ENCODE assay signal across 18 cellular contexts in genomic region chr11:134333951-134334350, GRCh38. TPM values are rescaled to one million over a fixed set of nuclear protein-coding genes. Genes with fewer than 3 reads are reported as not detected.
DNase-seq lines count a peak whose midpoint lies in the region; ATAC-seq, FAIRE-seq and TF ChIP-seq lines count a peak whose summit lies in the region.
"Had no signal": no experiment of that assay in that cellular context is flagged by ENCODE, and none has a peak within 500 bp of the region (broad histone marks: within the 10 kb centered on the region; RNA-seq: fewer than 3 reads in every experiment).

No MANE protein-coding gene starts in this region.

- H3K27ac Mint-ChIP-seq in CD4-positive, alpha-beta T cell: no peak overlapping the region
- H3K27ac Mint-ChIP-seq: IgD-negative memory B cell had no signal

- no peaks in the 10 kb centered on the region for H4K20me1 ChIP-seq in K562 (replicated peaks; ENCODE audit: control insufficient read depth, insufficient read depth, low read length)
- H4K20me1 ChIP-seq in osteoblast (ENCODE audit: insufficient read depth, low read length): no peaks in the 10 kb centered on the region

- H3K4me1 Mint-ChIP-seq in CD4-positive, alpha-beta T cell (ENCODE audit: low read depth): peaks cover 19% of the 10 kb centered on the region

- no peaks in the 10 kb centered on the region for H3K27me3 ChIP-seq in CD4-positive, alpha-beta T cell (ENCODE audit: control insufficient read depth, insufficient read depth, low read length)
- H3K27me3 ChIP-seq in K562 (ENCODE audit: control insufficient read depth in 2 of 2, insufficient read depth in 2 of 2, low read length in 2 of 2) (peaks cover 4 to 5% of the 10 kb centered on the region in 2 experiments; a peak in 3 of 5 replicates), osteoblast (ENCODE audit: insufficient read depth, low read length) (peaks cover 31% of the 10 kb centered on the region)

- WGBS in K562 (ENCODE audit: insufficient coverage, low coverage, missing lambda C conversion rate): 58% methylated on average over 2 of the region's 3 CpGs

- H3K4me3 Mint-ChIP-seq in CD4-positive, alpha-beta T cell: peak overlapping the region; percentile 74

- no peak for DNase-seq in CD4-positive, alpha-beta T cell
- peak; percentile 45 for DNase-seq in COLO829 (ENCODE audit: low spot score)
- DNase-seq in K562 (ENCODE audit: extremely low read depth in 1 of 4, low spot score in 3 of 4): no peak
- DNase-seq in osteoblast (ENCODE audit: insufficient read length, low spot score, missing footprints): peak; percentile 82
- no peak for DNase-seq in putamen (ENCODE audit: low spot score)
- no peak for DNase-seq in NCI-H1694 treated with DMSO at 0.1 percent for 48 hours (lab: John Stamatoyannopoulos, UW)
- DNase-seq: DMS79 treated with DMSO at 0.1 percent for 48 hours, GF-D8, GOT3, NCI-H1436, NCI-H2081, NCI-H226, PC-3 had no signal

- intact Hi-C loops in CD4-positive, alpha-beta T cell (cut with DNase I, micrococcal nuclease): loop anchor here (2.0 to 10.0 kb wide), 5 partner anchors 57 to 387 kb away; partner anchors contain the start of genes GLB1L3 (in 2 of the 2) and VPS26B (in 1 of the 2)
- intact Hi-C loops in K562 (cut with micrococcal nuclease): no loop called here

- H2AFZ ChIP-seq in K562 (ENCODE audit: low read depth, low read length): no peak overlapping the region
- no peak overlapping the region for H2AFZ ChIP-seq in osteoblast (ENCODE audit: low read length)

- H3K79me2 ChIP-seq in K562 (ENCODE audit: control insufficient read depth, insufficient read depth, low read length) (0 out of 3 replicates have a peak, but pooled peaks cover 2% of the 10 kb centered on the region), osteoblast (ENCODE audit: insufficient read depth, low read length) (no peaks in the 10 kb centered on the region)

- H3K4me2 ChIP-seq in K562 (ENCODE audit: insufficient read depth, low read length) (no peak overlapping the region), osteoblast (ENCODE audit: insufficient read depth, low read length) (no peak overlapping the region)
- H3K4me2 ChIP-seq: BLaER1 had no signal

- no TSS peak for BruUV-seq in K562 (replicated peaks; lab: Mats Ljungman, UMichigan)

- no peak for TF ChIP-seq POLR2A in K562 (conservative IDR thresholded peaks at IDR 0.05)

- H3K4me3 ChIP-seq in K562 (no peak overlapping the region), osteoblast (ENCODE audit: insufficient read depth, low read length) (no peak overlapping the region)
- H3K4me3 ChIP-seq: BLaER1 had no signal

- in situ Hi-C loops in K562 (cut with MboI): no loop called here

- TF ChIP-seq EP300 in K562 (IDR thresholded peaks at IDR 0.05; ENCODE audit: low read length): no peak

- POLR2A ChIA-PET in CD4-positive, alpha-beta T cell (lab: Charles Lee): no interaction called here
- POLR2A ChIA-PET in K562 (lab: Yijun Ruan, JAX): interaction anchor here (1.2 kb wide), 1 partner anchor 10 kb away, joined by 3 read pairs; no protein-coding TSS in a partner anchor

- no peak for TF ChIP-seq RAD21 in K562 (CRISPR knock-in tag; conservative IDR thresholded peaks at IDR 0.05 in 1 of 2, IDR thresholded peaks at IDR 0.05 in 1 of 2)

- H3K27ac ChIP-seq in CD4-positive, alpha-beta T cell (ENCODE audit: low read depth, low read length): no peak overlapping the region
- H3K27ac ChIP-seq in K562 (ENCODE audit: extremely low read depth, low read depth, low read length): no peak overlapping the region
- H3K27ac ChIP-seq in osteoblast (ENCODE audit: low read depth, low read length): no peak overlapping the region
- H3K27ac ChIP-seq: BLaER1, SK-N-MC had no signal

- no peak for TF ChIP-seq CTCF in CD4-positive, alpha-beta T cell (IDR thresholded peaks at IDR 0.05)
- no peak for TF ChIP-seq CTCF in K562 (IDR thresholded peaks at IDR 0.05 in 2 of 3, conservative IDR thresholded peaks at IDR 0.05 in 1 of 3; ENCODE audit: insufficient read depth in 2 of 3, low read depth in 1 of 3, low read length in 3 of 3)
- TF ChIP-seq CTCF in osteoblast (IDR thresholded peaks at IDR 0.05; ENCODE audit: extremely low read depth, low read depth, low read length): no peak

- peaks cover 8% of the 10 kb centered on the region in 2 experiments; a peak in 3 of 5 replicates for H3K4me1 ChIP-seq in K562 (replicated peaks in 1 of 2; ENCODE audit: control insufficient read depth in 2 of 2, insufficient read depth in 2 of 2, low read length in 2 of 2)
- no peaks in the 10 kb centered on the region for H3K4me1 ChIP-seq in osteoblast (ENCODE audit: insufficient read depth, low read length)

- H3K27me3 Mint-ChIP-seq in CD4-positive, alpha-beta T cell: peaks cover 39% of the 10 kb centered on the region

- no peaks in the 10 kb centered on the region for H3K36me3 Mint-ChIP-seq in CD4-positive, alpha-beta T cell (ENCODE audit: low read depth)
- H3K36me3 Mint-ChIP-seq: IgD-negative memory B cell had no signal

- no peak overlapping the region for H3K9ac ChIP-seq in K562 (ENCODE audit: insufficient read depth in 1 of 2, low read depth in 2 of 2, low read length in 2 of 2)
- H3K9ac ChIP-seq: BLaER1 had no signal

- CTCF ChIA-PET in CD4-positive, alpha-beta T cell (lab: Charles Lee): no interaction called here
- CTCF ChIA-PET in K562 (lab: Yijun Ruan, JAX; ENCODE audit: low intra/inter-chr PET ratio): no interaction called here

- no peaks in the 10 kb centered on the region for H3K9me1 ChIP-seq in K562 (ENCODE audit: control insufficient read depth, insufficient read depth, low read length)

- no peak for FAIRE-seq in K562 (lab: Jason Lieb, UNC)

- H3K9me3 ChIP-seq in CD4-positive, alpha-beta T cell (ENCODE audit: control insufficient read depth, low read length): no peaks in the 10 kb centered on the region
- no peaks in the 10 kb centered on the region for H3K9me3 ChIP-seq in K562 (replicated peaks; ENCODE audit: control insufficient read depth, insufficient read depth, low read depth, low read length)
- no peaks in the 10 kb centered on the region for H3K9me3 ChIP-seq in osteoblast (ENCODE audit: low read depth, low read length)
- H3K9me3 ChIP-seq: BLaER1 had no signal

- H3K36me3 ChIP-seq in K562 (ENCODE audit: control insufficient read depth, insufficient read depth, low read length) (no peaks in the 10 kb centered on the region), osteoblast (ENCODE audit: insufficient read depth, low read length) (no peaks in the 10 kb centered on the region)
- H3K36me3 ChIP-seq: BLaER1 had no signal

- H3K9me3 Mint-ChIP-seq in CD4-positive, alpha-beta T cell: no peaks in the 10 kb centered on the region
- H3K9me3 Mint-ChIP-seq: IgD-negative memory B cell had no signal

- ATAC-seq in CD4-positive, alpha-beta T cell (ENCODE audit: poor library complexity): no peak
- ATAC-seq in K562 (no peak), GM21515 (IDR thresholded peaks at IDR 0.05; ENCODE audit: unreplicated experiment) (no peak)
- ATAC-seq: PC-3 had no signal

TF ChIP-seq in K562, 482 proteins besides CTCF, POLR2A, EP300 and RAD21 (continues in another document):
- TF ChIP-seq ATF1 (CRISPR knock-in tag; IDR thresholded peaks at IDR 0.05): no peak
- TF ChIP-seq ATF1 (tag; IDR thresholded peaks at IDR 0.05): no peak

RNA-seq across cellular contexts. Expression of gene GLB1L2, which starts 2.2 kb away (rescaled TPM):
- under 1 TPM; 0.59 to 0.63 TPM for total RNA-seq in CD4-positive, alpha-beta T cell
- 48.6 and 100 TPM in 2 replicates for total RNA-seq in K562 (2011; cell fraction: chromatin; rRNA removed; ENCODE audit: low replicate concordance)
- total RNA-seq in K562 (2011; cell fraction: nucleolus; rRNA removed): 62.0 and 67.0 TPM in 2 replicates
- total RNA-seq in K562 (2011; cell fraction: nucleoplasm; rRNA removed): 55.1 and 55.6 TPM in 2 replicates
- total RNA-seq in K562 (2014; rRNA removed) (13.8 and 15.7 TPM in 2 replicates), K562 (2014; rRNA removed; fragmentation: Illumina TruSeq; extraction: Trizol) (9.5 and 10.4 TPM in 2 replicates), K562 (2015; rRNA removed; fragmentation: Illumina TruSeq; extraction: Trizol) (10.0 and 10.9 TPM in 2 replicates), K562 (2021) (15.4 and 16.8 TPM in 2 replicates), osteoblast (0.29 and 0.36 TPM in 2 replicates)
- polyA plus RNA-seq in K562 (2011; rRNA removed) (20.8 and 21.4 TPM in 2 replicates), K562 (2014; fragmentation: Illumina TruSeq; extraction: Trizol) (19.1 and 19.2 TPM in 2 replicates), K562 (2014; fragmentation: Nextera tagmentation; extraction: Ambion mirVana) (1 to 10 TPM in 1 of 2 experiments, under 1 TPM in 1; 0.84 to 2.5 TPM), K562 (2014; rRNA removed) (14.9 and 15.6 TPM in 2 replicates)
- polyA plus RNA-seq in K562 (2011; cell fraction: cytosol; rRNA removed): 18.1 and 23.1 TPM in 2 replicates
- polyA plus RNA-seq in K562 (2011; cell fraction: nucleus; rRNA removed): 61.7 and 88.8 TPM in 2 replicates
- polyA plus RNA-seq in K562 (2012): 15.6 and 20.4 TPM in 2 replicates
- polyA minus RNA-seq in K562 (2011; rRNA and poly(A)+ RNA removed): 10.6 and 15.3 TPM in 2 replicates
- polyA minus RNA-seq in K562 (2011; cell fraction: cytosol; rRNA and poly(A)+ RNA removed): 9.0 and 11.4 TPM in 2 replicates
- polyA minus RNA-seq in K562 (2011; cell fraction: nucleus; rRNA and poly(A)+ RNA removed): 12.4 and 13.2 TPM in 2 replicates

RNA-seq across cellular contexts. Expression of gene GLB1L3, which starts 57.8 kb away (rescaled TPM):
- 1 to 10 TPM; 1.3 to 1.5 TPM for total RNA-seq in CD4-positive, alpha-beta T cell
- 2.1 and 2.8 TPM in 2 replicates for total RNA-seq in K562 (2011; cell fraction: chromatin; rRNA removed; ENCODE audit: low replicate concordance)
- total RNA-seq in K562 (2011; cell fraction: nucleolus; rRNA removed): 0.67 and 1.6 TPM in 2 replicates
- total RNA-seq in K562 (2011; cell fraction: nucleoplasm; rRNA removed): 0.88 and 2.4 TPM in 2 replicates
- total RNA-seq in K562 (2014; rRNA removed): 0.20 and 3.3 TPM in 2 replicates
- total RNA-seq in K562 (2014; rRNA removed; fragmentation: Illumina TruSeq; extraction: Trizol): 0.51 and 1.3 TPM in 2 replicates
- 0.43 and 0.72 TPM in 2 replicates for total RNA-seq in K562 (2015; rRNA removed; fragmentation: Illumina TruSeq; extraction: Trizol)
- total RNA-seq in K562 (2021): 0.27 and 0.36 TPM in 2 replicates
- 0.08 and 0.67 TPM in 2 replicates for polyA plus RNA-seq in K562 (2011; rRNA removed)
- 0.06 and 0.55 TPM in 2 replicates for polyA plus RNA-seq in K562 (2011; cell fraction: cytosol; rRNA removed)
- polyA plus RNA-seq in K562 (2011; cell fraction: nucleus; rRNA removed): 0.29 and 3.6 TPM in 2 replicates
- 0.36 and 0.54 TPM in 2 replicates for polyA plus RNA-seq in K562 (2012)
- polyA plus RNA-seq in K562 (2014; fragmentation: Illumina TruSeq; extraction: Trizol): 0.40 and 0.59 TPM in 2 replicates
- under 1 TPM; 0.18 to 0.30 TPM for polyA plus RNA-seq in K562 (2014; fragmentation: Nextera tagmentation; extraction: Ambion mirVana)
- 0.49 and 0.59 TPM in 2 replicates for polyA plus RNA-seq in K562 (2014; rRNA removed)
- 0.09 and 0.35 TPM in 2 replicates for polyA minus RNA-seq in K562 (2011; rRNA and poly(A)+ RNA removed)
- polyA minus RNA-seq in K562 (2011; cell fraction: cytosol; rRNA and poly(A)+ RNA removed): not detected in 2 replicates
- polyA minus RNA-seq in K562 (2011; cell fraction: nucleus; rRNA and poly(A)+ RNA removed): 0.11 and 1.3 TPM in 2 replicates
- total RNA-seq in osteoblast: not detected in 2 replicates
- total RNA-seq: PC-3 had no signal
- polyA plus RNA-seq: AG04450 had no signal

Comparison
In these comparisons a context has a peak if more than half of its experiments do, and no peak if none do; other contexts are left out.
1. DNase-seq: peak in COLO829 (single experiment) and osteoblast (single experiment); none in CD4-positive, alpha-beta T cell (0 of 10), K562 (0 of 4), putamen (single experiment) and NCI-H1694 treated with DMSO at 0.1 percent for 48 hours (single experiment).